In the genomic region with DNA sequence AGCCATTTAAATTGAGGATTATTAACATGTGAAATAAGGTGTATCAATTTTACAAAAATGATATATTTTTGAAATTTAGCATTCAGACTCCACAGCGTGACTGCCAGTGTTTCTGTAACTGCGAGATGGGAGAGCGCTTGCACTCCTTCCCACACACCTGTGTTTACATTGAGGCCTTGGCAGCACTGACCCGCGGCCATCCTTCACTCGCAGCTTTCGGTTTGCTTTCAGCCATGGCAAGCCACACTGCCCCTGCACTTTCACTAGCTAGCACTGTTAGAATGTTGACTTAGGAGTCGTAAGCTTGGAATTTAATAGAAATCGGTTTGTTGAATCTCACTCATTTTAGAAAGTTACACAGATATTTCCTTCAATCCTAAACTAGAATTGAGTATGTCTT, we compare ENCODE assay signal across 8 cellular contexts.
DNase-seq lines count a peak whose midpoint lies in the region; ATAC-seq and TF ChIP-seq lines count a peak whose summit lies in the region.

No MANE protein-coding gene starts in this region.

- H3K36me3 ChIP-seq in breast epithelium (no peaks in the 10 kb centered on the region), mucosa of rectum (ENCODE audit: control insufficient read depth in 2 of 2, insufficient read depth in 2 of 2, low read length in 2 of 2) (no peaks in the 10 kb centered on the region)

- H3K4me1 ChIP-seq in breast epithelium (no peaks in the 10 kb centered on the region), mucosa of rectum (ENCODE audit: control insufficient read depth in 2 of 2, insufficient read depth in 2 of 2, low read length in 2 of 2) (no peaks in the 10 kb centered on the region)

- peak overlapping the region in 1 of 2 donors; percentile 12 for H3K9ac ChIP-seq in mucosa of rectum (ENCODE audit: low read depth in 1 of 2, low read length in 2 of 2)

- intact Hi-C loops in breast epithelium (cut with DNase I; ENCODE audit: low total_unique reads) = no loop called here

- no peaks in the 10 kb centered on the region for H3K27me3 ChIP-seq in breast epithelium
- no peaks in the 10 kb centered on the region for H3K27me3 ChIP-seq in mucosa of rectum (ENCODE audit: control insufficient read depth in 2 of 2, insufficient read depth in 2 of 2, low read length in 2 of 2)

- no peaks in the 10 kb centered on the region for H3K9me3 ChIP-seq in breast epithelium
- H3K9me3 ChIP-seq in mucosa of rectum (ENCODE audit: control insufficient read depth in 2 of 2, low read length in 2 of 2) = no peaks in the 10 kb centered on the region

- TF ChIP-seq CTCF in breast epithelium (IDR thresholded peaks at IDR 0.05) = no peak

- H3K27ac ChIP-seq in breast epithelium (no peak overlapping the region), mucosa of rectum (ENCODE audit: low read depth in 2 of 2, low read length in 2 of 2) (no peak overlapping the region)

- ATAC-seq in GM18870 (IDR thresholded peaks at IDR 0.05; ENCODE audit: unreplicated experiment) (no peak), HG03039 (IDR thresholded peaks at IDR 0.05; ENCODE audit: unreplicated experiment) (no peak)

- peak overlapping the region in 2 of 3 donors; percentile 24 to 52 for H3K4me3 ChIP-seq in breast epithelium
- peak overlapping the region; percentile 28 to 37 for H3K4me3 ChIP-seq in mucosa of rectum (ENCODE audit: low read length in 2 of 2)

- no peak for TF ChIP-seq POLR2A in breast epithelium (IDR thresholded peaks at IDR 0.05)

- DNase-seq in DMS79 (lab: John Stamatoyannopoulos, UW) (peak; percentile 28), NCI-H2029 treated with DMSO at 0.1 percent for 48 hours (lab: John Stamatoyannopoulos, UW) (peak; percentile 60), breast epithelium (ENCODE audit: low spot score in 2 of 2) (peak; percentile 19 to 60), putamen (ENCODE audit: low spot score) (no peak), DMS114 treated with DMSO at 0.1 percent for 48 hours (lab: John Stamatoyannopoulos, UW; ENCODE audit: unreplicated experiment) (no peak)

Comparison
In these comparisons a context has a peak if more than half of its experiments do, and no peak if none do; other contexts are left out.
1. DNase-seq: peak in DMS79 (single experiment), NCI-H2029 treated with DMSO at 0.1 percent for 48 hours (single experiment) and breast epithelium (2 of 2); none in putamen (single experiment) and DMS114 treated with DMSO at 0.1 percent for 48 hours (single experiment).